ENCODE assay signal across 17 cellular contexts in the genomic region with DNA sequence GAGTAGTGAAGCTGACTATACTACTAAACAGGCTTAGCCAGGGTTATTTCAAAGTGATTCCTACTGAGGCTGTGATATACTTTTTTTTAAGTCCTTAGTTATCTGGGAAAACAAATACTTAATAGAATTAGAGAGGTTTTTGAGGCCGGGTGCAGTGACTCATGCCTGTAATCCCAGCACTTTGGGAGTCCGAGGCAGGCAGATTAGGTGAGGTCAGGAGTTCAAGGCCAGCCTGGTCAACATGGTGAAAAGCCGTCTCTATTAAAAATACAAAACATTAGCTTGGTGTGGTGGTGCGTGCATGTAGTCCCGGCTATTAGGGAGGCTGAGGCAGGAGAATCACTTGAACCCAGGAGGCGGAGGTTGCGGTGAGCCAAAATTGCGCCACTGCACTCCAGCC. TPM values are rescaled to one million over a fixed set of nuclear protein-coding genes. Genes with fewer than 3 reads are reported as not detected.
DNase-seq lines count a peak whose midpoint lies in the region; ATAC-seq and TF ChIP-seq lines count a peak whose summit lies in the region.
"Had no signal": no experiment of that assay in that cellular context is flagged by ENCODE, and none has a peak within 500 bp of the region (broad histone marks: within the 10 kb centered on the region; RNA-seq: fewer than 3 reads in every experiment).

No MANE protein-coding gene starts in this region.

- H3K14ac ChIP-seq in neuronal stem cell (ENCODE audit: low read length): no peak overlapping the region

- no peak overlapping the region for H4K8ac ChIP-seq in neuronal stem cell (ENCODE audit: low read depth, low read length)

- H3K9me3 ChIP-seq in cardiac muscle cell (ENCODE audit: low read depth): no peaks in the 10 kb centered on the region
- peaks cover 0 to 6% (median 0%) of the 10 kb centered on the region in 12 donors for H3K9me3 ChIP-seq in heart left ventricle
- peaks cover 0 to 18% of the 10 kb centered on the region in 2 donors for H3K9me3 ChIP-seq in neuronal stem cell (replicated peaks in 1 of 2; ENCODE audit: control insufficient read depth in 2 of 2, insufficient read depth in 1 of 2, low read depth in 1 of 2, low read length in 2 of 2)

- H4K91ac ChIP-seq in neuronal stem cell (ENCODE audit: low read depth, low read length, poor library complexity): no peak overlapping the region

- H3K27me3 ChIP-seq in cardiac muscle cell (no peaks in the 10 kb centered on the region), heart left ventricle (no peaks in the 10 kb centered on the region), brain microvascular endothelial cell (replicated peaks) (no peaks in the 10 kb centered on the region), neuronal stem cell (ENCODE audit: control insufficient read depth in 3 of 3, insufficient read depth in 3 of 3, low read depth in 1 of 3, low read length in 3 of 3) (no peaks in the 10 kb centered on the region)

- H3K4me1 ChIP-seq in cardiac muscle cell (ENCODE audit: low read depth): peaks cover 19% of the 10 kb centered on the region
- no peaks in the 10 kb centered on the region for H3K4me1 ChIP-seq in heart left ventricle
- peaks cover 15 to 51% of the 10 kb centered on the region in 2 donors for H3K4me1 ChIP-seq in neuronal stem cell (ENCODE audit: control insufficient read depth in 2 of 2, insufficient read depth in 1 of 2, low read depth in 1 of 2, low read length in 2 of 2)

- TF ChIP-seq CTCF in cardiac muscle cell (IDR thresholded peaks at IDR 0.05; ENCODE audit: low read depth, low read length) (no peak), heart left ventricle (IDR thresholded peaks at IDR 0.05) (no peak), brain microvascular endothelial cell (IDR thresholded peaks at IDR 0.05; ENCODE audit: low read depth, low read length, missing control alignments) (no peak), neural crest cell (conservative IDR thresholded peaks at IDR 0.05) (no peak)

- no peak overlapping the region for H3K4me2 ChIP-seq in neuronal stem cell (ENCODE audit: insufficient read depth, low read length, poor library complexity, severe bottlenecking)

- H3K4me3 ChIP-seq in cardiac muscle cell: no peak overlapping the region
- H3K4me3 ChIP-seq in heart left ventricle: no peak overlapping the region
- no peak overlapping the region for H3K4me3 ChIP-seq in brain microvascular endothelial cell (ENCODE audit: low read depth, low read length)
- no peak overlapping the region for H3K4me3 ChIP-seq in neuronal stem cell (ENCODE audit: low read length in 2 of 2)

- no peak overlapping the region for H3K18ac ChIP-seq in neuronal stem cell (ENCODE audit: low read length)

- H2BK15ac ChIP-seq in neuronal stem cell (ENCODE audit: low read length): no peak overlapping the region

- no peak overlapping the region for H3K23ac ChIP-seq in neuronal stem cell (ENCODE audit: low read depth, low read length, poor library complexity)

- WGBS in heart left ventricle, 4 donors: 85 to 91% (median 88%) methylated on average over 8 of the region's 8 CpGs
- no CpG with 5 or more reads among the region's 8 CpGs for WGBS in neuronal stem cell (ENCODE audit: extremely low coverage in 2 of 2, insufficient read length in 2 of 2, insufficient replicate concordance in 1 of 2), 2 donors

- H3K36me3 Mint-ChIP-seq in neural crest cell (ENCODE audit: low read depth): peaks cover 16% of the 10 kb centered on the region
- H3K36me3 Mint-ChIP-seq: CD14-positive monocyte; CD8-positive, alpha-beta T cell had no signal

- H3K36me3 ChIP-seq in cardiac muscle cell (no peaks in the 10 kb centered on the region), heart left ventricle (no peaks in the 10 kb centered on the region), brain microvascular endothelial cell (replicated peaks) (no peaks in the 10 kb centered on the region), neuronal stem cell (replicated peaks in 1 of 2; ENCODE audit: control insufficient read depth in 2 of 2, insufficient read depth in 2 of 2, low read length in 2 of 2) (peaks cover 4 to 85% of the 10 kb centered on the region in 2 donors)

- H3K9me3 Mint-ChIP-seq in neural crest cell: peaks cover 3% of the 10 kb centered on the region
- H3K9me3 Mint-ChIP-seq: CD8-positive, alpha-beta T cell had no signal

- TF ChIP-seq POLR2A in heart left ventricle (IDR thresholded peaks at IDR 0.05): no peak

- H3K27me3 Mint-ChIP-seq in neural crest cell (ENCODE audit: low read depth): no peaks in the 10 kb centered on the region

- no peak overlapping the region for H2BK12ac ChIP-seq in neuronal stem cell (ENCODE audit: low read length)

- in situ Hi-C loops in brain microvascular endothelial cell (cut with HindIII; ENCODE audit: low pct_ligation_motif_present, low sequenced_read_pairs): no loop called here

- no peak overlapping the region for H3K4ac ChIP-seq in neuronal stem cell (ENCODE audit: low read length)

- H3K9ac ChIP-seq in neuronal stem cell (ENCODE audit: low read depth, low read length, poor library complexity): no peak overlapping the region

- DNase-seq in cardiac muscle cell (ENCODE audit: low read depth in 1 of 2, low spot score in 1 of 2) (no peak), heart left ventricle (no peak), brain microvascular endothelial cell (peak; percentile 6), neural crest cell (ENCODE audit: low read depth, low spot score) (no peak), kidney glomerular epithelial cell (lab: John Stamatoyannopoulos, UW) (no peak), neuronal stem cell (ENCODE audit: low spot score) (no peak)
- DNase-seq: CD8-positive, alpha-beta T cell; COR-L47; DMS153; DMS79 treated with DMSO at 0.1 percent for 48 hours; EL; GOT3; H9 had no signal

- no peak overlapping the region for H2BK5ac ChIP-seq in neuronal stem cell (ENCODE audit: low read length)

- ATAC-seq in heart left ventricle: no peak
- ATAC-seq in GM19395 (IDR thresholded peaks at IDR 0.05; ENCODE audit: unreplicated experiment): no peak
- ATAC-seq in HG03175 (IDR thresholded peaks at IDR 0.05; ENCODE audit: unreplicated experiment): no peak
- ATAC-seq: CD8-positive, alpha-beta T cell had no signal

- no peak overlapping the region for H3K27ac Mint-ChIP-seq in neural crest cell (ENCODE audit: unreplicated experiment)
- H3K27ac Mint-ChIP-seq: CD14-positive monocyte; CD8-positive, alpha-beta T cell; H9 had no signal

- no peak overlapping the region for H2BK120ac ChIP-seq in neuronal stem cell (ENCODE audit: low read depth, low read length)

- peak overlapping the region; percentile 18 for H3K27ac ChIP-seq in cardiac muscle cell
- H3K27ac ChIP-seq in heart left ventricle: no peak overlapping the region
- no peak overlapping the region for H3K27ac ChIP-seq in brain microvascular endothelial cell
- H3K27ac ChIP-seq in neuronal stem cell (replicated peaks; ENCODE audit: low read length): no peak overlapping the region
- H3K27ac ChIP-seq: 22Rv1 had no signal

- H2AK5ac ChIP-seq in neuronal stem cell (ENCODE audit: low read depth, low read length): no peak overlapping the region

- intact Hi-C loops in heart left ventricle (cut with DNase I): no loop called here

- no peak overlapping the region for H2AFZ ChIP-seq in neuronal stem cell (ENCODE audit: low read length)

- peak overlapping the region; percentile 40 for H3K4me3 Mint-ChIP-seq in neural crest cell
- H3K4me3 Mint-ChIP-seq: CD14-positive monocyte; CD8-positive, alpha-beta T cell; H9 had no signal

- peaks cover 87% of the 10 kb centered on the region for H3K4me1 Mint-ChIP-seq in neural crest cell
- H3K4me1 Mint-ChIP-seq: CD14-positive monocyte had no signal

- H3K79me1 ChIP-seq in neuronal stem cell (ENCODE audit: low read depth, low read length): no peaks in the 10 kb centered on the region

RNA-seq across cellular contexts. Expression of a gene that starts 34.2 kb away (rescaled TPM):
- total RNA-seq in cardiac muscle cell (48.0 and 93.8 TPM in 2 replicates), heart left ventricle (1 to 10 TPM in 7 of 9 donors, under 1 TPM in 2; 0.58 to 2.1 (median 1.2) TPM), neural crest cell (322 and 334 TPM in 2 replicates)
- polyA plus RNA-seq in cardiac muscle cell (16.1 and 24.7 TPM in 2 replicates), heart left ventricle (under 1 TPM; 0.19 to 0.47 TPM)
- polyA plus RNA-seq in neuronal stem cell (2013, experiment 1 of 2): 185 TPM
- polyA plus RNA-seq in neuronal stem cell (2013, experiment 2 of 2): 191 TPM
- total RNA-seq: CD8-positive, alpha-beta T cell had no signal
- polyA plus RNA-seq: CD14-positive monocyte had no signal

Comparison
In these comparisons a context has a peak if more than half of its experiments do, and no peak if none do; other contexts are left out.
1. RNA of a gene that starts 34.2 kb away (total RNA-seq): 322 to 334 TPM in neural crest cell and 48.0 to 93.8 TPM in cardiac muscle cell; 0.58 to 2.1 TPM in heart left ventricle; every median in the first group is over 10 times any median in the second.